In the genomic region with DNA sequence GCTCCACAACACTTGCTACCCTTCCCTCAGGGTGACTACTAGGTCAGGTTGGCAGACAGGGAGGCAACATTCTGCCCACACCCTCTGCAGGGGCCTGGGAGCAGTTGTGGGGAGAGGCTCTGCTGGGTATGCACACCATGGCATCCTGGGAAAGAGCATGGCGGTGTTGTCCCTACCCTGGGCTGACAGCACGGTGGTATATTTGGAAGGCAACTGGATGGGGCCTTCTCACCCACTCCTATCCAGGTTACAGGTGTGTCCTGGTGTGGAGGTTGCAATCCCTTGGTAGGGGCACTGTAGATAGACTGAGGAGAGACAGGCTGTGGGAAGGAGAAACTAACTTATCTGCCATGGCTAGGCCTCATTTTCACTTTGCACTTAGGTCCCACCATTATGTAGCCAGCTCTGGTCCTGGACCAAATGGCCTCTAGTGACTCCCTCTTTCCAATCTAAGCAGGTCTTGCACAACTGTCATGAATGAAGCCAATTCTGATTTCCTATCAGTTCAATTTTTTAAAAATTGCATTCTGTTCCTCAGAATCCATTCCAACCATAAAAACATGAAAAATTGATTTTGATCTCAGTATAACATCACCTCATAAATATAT, we compare ENCODE assay signal across 18 cellular contexts. TPM values are rescaled to one million over a fixed set of nuclear protein-coding genes. Genes with fewer than 3 reads are reported as not detected.
DNase-seq lines count a peak whose midpoint lies in the region; ATAC-seq and TF ChIP-seq lines count a peak whose summit lies in the region.
"Had no signal": no experiment of that assay in that cellular context is flagged by ENCODE, and none has a peak within 500 bp of the region (broad histone marks: within the 10 kb centered on the region; RNA-seq: fewer than 3 reads in every experiment).

No MANE protein-coding gene starts in this region.

- no peaks in the 10 kb centered on the region for H3K36me3 Mint-ChIP-seq in stimulated activated naive CD8-positive, alpha-beta T cell treated with anti-CD3 and anti-CD28 coated beads, Interleukin-15, Interleukin-2, amounts not matched to agents 100 ng/mL and 50 ng/mL, for 24 hours (ENCODE audit: low read depth)
- H3K36me3 Mint-ChIP-seq in chondrocyte (ENCODE audit: low read depth): no peaks in the 10 kb centered on the region
- H3K36me3 Mint-ChIP-seq in naive thymus-derived CD8-positive, alpha-beta T cell: no peaks in the 10 kb centered on the region

- H3K27me3 ChIP-seq in aorta (ENCODE audit: control insufficient read depth in 1 of 2, insufficient read depth in 2 of 2, low read length in 1 of 2): no peaks in the 10 kb centered on the region
- H3K27me3 ChIP-seq: adrenal gland had no signal

- intact Hi-C loops in aorta (cut with DNase I): loop anchor here (5.0 to 10.0 kb wide), 3 partner anchors 50 to 82 kb away; a partner anchor contains a TSS

- WGBS in aorta, 2 donors: 96 to 98% methylated on average over 2 of the region's 2 CpGs

- TF ChIP-seq CTCF in chondrocyte (IDR thresholded peaks at IDR 0.05): no peak

- no peak for ATAC-seq in stimulated activated naive CD8-positive, alpha-beta T cell treated with anti-CD3 and anti-CD28 coated beads, Interleukin-15, Interleukin-2, amounts not matched to agents 100 U/mL and 50 U/mL, for 24 hours
- no peak for ATAC-seq in naive thymus-derived CD8-positive, alpha-beta T cell
- ATAC-seq in aorta (ENCODE audit: low FRiP score): peak; percentile 12
- ATAC-seq in HG03159 (IDR thresholded peaks at IDR 0.05; ENCODE audit: unreplicated experiment): no peak
- no peak for ATAC-seq in HG02852 (IDR thresholded peaks at IDR 0.05; ENCODE audit: unreplicated experiment)
- ATAC-seq: activated CD4-positive, alpha-beta T cell treated with anti-CD3 and anti-CD28 coated beads for 36 hours; HepG2 had no signal

- no peak overlapping the region for H3K4me3 ChIP-seq in aorta (ENCODE audit: low read length in 2 of 2)
- H3K4me3 ChIP-seq: adrenal gland, smooth muscle cell had no signal

- H3K4me1 ChIP-seq in aorta (ENCODE audit: control insufficient read depth in 1 of 2, insufficient read depth in 2 of 2, low read length in 2 of 2): peaks cover 5 to 14% of the 10 kb centered on the region in 2 donors

- H3K9me3 Mint-ChIP-seq in stimulated activated naive CD8-positive, alpha-beta T cell treated with anti-CD3 and anti-CD28 coated beads, Interleukin-15, Interleukin-2, amounts not matched to agents 100 ng/mL and 50 ng/mL, for 24 hours: peaks cover 11% of the 10 kb centered on the region
- peaks cover 2% of the 10 kb centered on the region for H3K9me3 Mint-ChIP-seq in chondrocyte (ENCODE audit: low read depth)
- H3K9me3 Mint-ChIP-seq in naive thymus-derived CD8-positive, alpha-beta T cell: no peaks in the 10 kb centered on the region

- DNase-seq in stimulated activated naive CD8-positive, alpha-beta T cell treated with anti-CD3 and anti-CD28 coated beads, Interleukin-15, Interleukin-2, amounts not matched to agents 100 U/mL and 50 U/mL, for 24 hours: no peak
- DNase-seq in chondrocyte (ENCODE audit: low spot score) (no peak), aorta (no peak), NCI-H510A treated with DMSO at 0.1 percent for 48 hours (lab: John Stamatoyannopoulos, UW) (no peak)
- no peak for DNase-seq in naive thymus-derived CD8-positive, alpha-beta T cell
- DNase-seq: activated CD4-positive, alpha-beta T cell treated with anti-CD3 and anti-CD28 coated beads for 36 hours; adrenal gland; glutamatergic neuron; HCEC 1CT; NCI-H2081; NCI-H748 treated with DMSO at 0.1 percent for 48 hours; nucleus accumbens; stimulated activated naive CD4-positive, alpha-beta T cell treated with Interleukin-2 at 50 U/mL for 16 hours had no signal

- peak overlapping the region; percentile 49 for H3K27ac Mint-ChIP-seq in stimulated activated naive CD8-positive, alpha-beta T cell treated with anti-CD3 and anti-CD28 coated beads, Interleukin-15, Interleukin-2, amounts not matched to agents 100 ng/mL and 50 ng/mL, for 24 hours
- peak overlapping the region; percentile 69 for H3K27ac Mint-ChIP-seq in chondrocyte (ENCODE audit: unreplicated experiment)
- H3K27ac Mint-ChIP-seq in naive thymus-derived CD8-positive, alpha-beta T cell: peak overlapping the region in 9 of 10 donors; percentile 91 to 99 (median 98)

- POLR2A ChIA-PET in naive thymus-derived CD8-positive, alpha-beta T cell (lab: Charles Lee): interaction anchor here (0.9 to 2.5 kb wide), 3 partner anchors 34 to 81 kb away, joined by 3 to 9 read pairs (median 6); no protein-coding TSS in a partner anchor

- H3K4me1 Mint-ChIP-seq in stimulated activated naive CD8-positive, alpha-beta T cell treated with anti-CD3 and anti-CD28 coated beads, Interleukin-15, Interleukin-2, amounts not matched to agents 100 ng/mL and 50 ng/mL, for 24 hours (ENCODE audit: low read depth): peaks cover 85% of the 10 kb centered on the region
- peaks cover 77% of the 10 kb centered on the region for H3K4me1 Mint-ChIP-seq in chondrocyte (ENCODE audit: low read depth)
- peaks cover 38 to 91% (median 77%) of the 10 kb centered on the region in 4 donors for H3K4me1 Mint-ChIP-seq in naive thymus-derived CD8-positive, alpha-beta T cell

- no peak overlapping the region for H3K4me3 Mint-ChIP-seq in stimulated activated naive CD8-positive, alpha-beta T cell treated with anti-CD3 and anti-CD28 coated beads, Interleukin-15, Interleukin-2, amounts not matched to agents 100 ng/mL and 50 ng/mL, for 24 hours
- H3K4me3 Mint-ChIP-seq in chondrocyte (ENCODE audit: unreplicated experiment): no peak overlapping the region
- H3K4me3 Mint-ChIP-seq in naive thymus-derived CD8-positive, alpha-beta T cell: peak overlapping the region in 2 of 10 donors; percentile 18 to 79

- peak overlapping the region in 1 of 2 donors; percentile 19 for H3K27ac ChIP-seq in aorta (ENCODE audit: low read depth in 1 of 2, low read length in 2 of 2)
- H3K27ac ChIP-seq: adrenal gland had no signal

- H3K9me3 ChIP-seq in aorta (ENCODE audit: control insufficient read depth, low read length): no peaks in the 10 kb centered on the region
- H3K9me3 ChIP-seq: adrenal gland had no signal

- no peaks in the 10 kb centered on the region for H3K27me3 Mint-ChIP-seq in stimulated activated naive CD8-positive, alpha-beta T cell treated with anti-CD3 and anti-CD28 coated beads, Interleukin-15, Interleukin-2, amounts not matched to agents 100 ng/mL and 50 ng/mL, for 24 hours
- no peaks in the 10 kb centered on the region for H3K27me3 Mint-ChIP-seq in chondrocyte (ENCODE audit: low read depth)
- no peaks in the 10 kb centered on the region for H3K27me3 Mint-ChIP-seq in naive thymus-derived CD8-positive, alpha-beta T cell
- H3K27me3 Mint-ChIP-seq: activated CD4-positive, alpha-beta T cell treated with anti-CD3 and anti-CD28 coated beads for 36 hours had no signal

- no peaks in the 10 kb centered on the region for H3K36me3 ChIP-seq in aorta (ENCODE audit: control insufficient read depth in 1 of 2, insufficient read depth in 2 of 2, low read length in 1 of 2)
- H3K36me3 ChIP-seq: adrenal gland had no signal

RNA-seq across cellular contexts. Expression of a gene that starts 54.0 kb away (rescaled TPM):
- total RNA-seq in chondrocyte (176 to 179 TPM (median 177 TPM) in 3 replicates), aorta (100 to 1,000 TPM; 321 to 462 TPM)
- 100 to 1,000 TPM; 650 to 703 TPM for total RNA-seq in naive thymus-derived CD8-positive, alpha-beta T cell
- polyA plus RNA-seq in naive thymus-derived CD8-positive, alpha-beta T cell: 100 to 1,000 TPM; 291 TPM
- polyA plus RNA-seq in aorta: 100 to 1,000 TPM in 1 of 2 donors, 10 to 100 TPM in 1; 70.0 to 113 TPM
